Comparison of ENCODE assay signal across 22 cellular contexts in the genomic region with DNA sequence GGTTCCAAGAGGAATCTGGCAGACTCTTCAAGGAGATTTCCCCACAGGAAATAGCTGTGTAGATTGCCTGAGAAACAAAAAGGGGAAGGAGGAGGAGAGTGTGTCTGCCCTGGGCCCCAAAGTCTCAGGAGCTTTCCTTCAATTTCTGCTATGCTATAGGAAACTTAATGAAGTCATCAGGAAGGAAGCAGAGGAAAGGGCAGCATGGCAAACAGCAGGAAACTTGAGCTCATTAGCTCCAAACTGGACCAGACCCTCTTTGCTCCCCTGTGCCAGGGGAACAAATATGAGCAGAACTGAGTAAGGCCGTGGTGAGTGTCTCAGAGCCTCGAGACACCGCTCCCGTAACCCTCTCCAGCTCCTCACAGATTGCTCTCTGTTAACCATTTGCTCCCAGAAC. TPM values are rescaled to one million over a fixed set of nuclear protein-coding genes. Genes with fewer than 3 reads are reported as not detected.
DNase-seq lines count a peak whose midpoint lies in the region; ATAC-seq and TF ChIP-seq lines count a peak whose summit lies in the region.
"Had no signal": no experiment of that assay in that cellular context is flagged by ENCODE, and none has a peak within 500 bp of the region (broad histone marks: within the 10 kb centered on the region; RNA-seq: fewer than 3 reads in every experiment).

No MANE protein-coding gene starts in this region.

- peak overlapping the region; percentile 4 to 80 for H3K4me3 Mint-ChIP-seq in CD14-positive monocyte
- H3K4me3 Mint-ChIP-seq: activated B cell treated with CpG ODN at 0.5 μM for 24 hours; activated naive CD8-positive, alpha-beta T cell; CD4-positive, alpha-beta T cell; neural progenitor cell had no signal

- WGBS in mesodermal cell (ENCODE audit: insufficient coverage in 2 of 2), 2 experiments: 65 to 75% methylated on average over 4 of the region's 4 CpGs

- H3K4me3 ChIP-seq in cardiac fibroblast (replicated peaks in 1 of 2; ENCODE audit: low read depth in 2 of 2, low read length in 2 of 2) (no peak overlapping the region), mesodermal cell (ENCODE audit: extremely low read depth, insufficient read depth, low read length, poor library complexity, severe bottlenecking) (no peak overlapping the region), MG63 (no peak overlapping the region)
- H3K4me3 ChIP-seq: gastrocnemius medialis, neural progenitor cell, thoracic aorta had no signal

- H3K27me3 Mint-ChIP-seq in CD14-positive monocyte (ENCODE audit: low read depth in 3 of 3): peaks cover 1 to 7% (median 6%) of the 10 kb centered on the region in 3 donors
- H3K27me3 Mint-ChIP-seq: activated B cell treated with CpG ODN at 0.5 μM for 24 hours; activated naive CD8-positive, alpha-beta T cell; IgD-negative memory B cell had no signal

- ATAC-seq in HG02884 (IDR thresholded peaks at IDR 0.05; ENCODE audit: unreplicated experiment): no peak
- ATAC-seq: gastrocnemius medialis had no signal

- H3K4me1 Mint-ChIP-seq in CD14-positive monocyte: peaks cover 42% of the 10 kb centered on the region

- peaks cover 0 to 2% (median 0%) of the 10 kb centered on the region in 7 donors for H3K9me3 Mint-ChIP-seq in CD14-positive monocyte
- H3K9me3 Mint-ChIP-seq: activated B cell treated with CpG ODN at 0.5 μM for 24 hours; CD4-positive, alpha-beta T cell; IgD-negative memory B cell; neural progenitor cell had no signal

- no peaks in the 10 kb centered on the region for H3K9me3 ChIP-seq in mesodermal cell (ENCODE audit: control insufficient read depth, low read length)
- no peaks in the 10 kb centered on the region for H3K9me3 ChIP-seq in MG63
- H3K9me3 ChIP-seq: gastrocnemius medialis, thoracic aorta had no signal

- no peak for DNase-seq in CD14-positive monocyte (ENCODE audit: low spot score)
- peak; percentile 60 for DNase-seq in MV-4-11 (lab: John Stamatoyannopoulos, UW)
- DNase-seq in cardiac fibroblast (ENCODE audit: low read depth in 2 of 2): peak; percentile 14 to 78
- DNase-seq in T-helper 2 cell: no peak
- DNase-seq in cerebellar cortex (ENCODE audit: low spot score): no peak
- DNase-seq in MG63: no peak
- DNase-seq: activated B cell treated with CpG ODN at 0.5 μM for 24 hours, DMS53, gastrocnemius medialis, NCI-H1048, NCI-H2081 treated with DMSO at 0.1 percent for 48 hours, NCI-H524, retina, SHP77 treated with DMSO at 0.1 percent for 48 hours had no signal

- H3K36me3 ChIP-seq in mesodermal cell (ENCODE audit: control insufficient read depth, insufficient read depth, low read length) (peaks cover 5% of the 10 kb centered on the region), MG63 (no peaks in the 10 kb centered on the region)
- H3K36me3 ChIP-seq: neural progenitor cell had no signal

- intact Hi-C loops in CD14-positive monocyte (cut with micrococcal nuclease): no loop called here

- no peak for TF ChIP-seq CTCF in CD14-positive monocyte (IDR thresholded peaks at IDR 0.05)
- no peak for TF ChIP-seq CTCF in cardiac fibroblast (IDR thresholded peaks at IDR 0.05; ENCODE audit: low read depth, low read length)

- H3K36me3 Mint-ChIP-seq in CD14-positive monocyte: peaks cover 56 to 74% of the 10 kb centered on the region in 2 donors
- H3K36me3 Mint-ChIP-seq: neural progenitor cell had no signal

- H3K27ac Mint-ChIP-seq in CD14-positive monocyte: peak overlapping the region; percentile 76 to 96 (median 91)
- H3K27ac Mint-ChIP-seq: activated B cell treated with CpG ODN at 0.5 μM for 24 hours; activated naive CD8-positive, alpha-beta T cell; CD4-positive, alpha-beta T cell; neural progenitor cell had no signal

- H3K4me1 ChIP-seq in mesodermal cell (ENCODE audit: control insufficient read depth, insufficient read depth, low read length, poor library complexity, severe bottlenecking): peaks cover 26% of the 10 kb centered on the region

- peak overlapping the region; percentile 57 for H3K27ac ChIP-seq in mesodermal cell (ENCODE audit: low read depth, low read length, severe bottlenecking)
- H3K27ac ChIP-seq: epithelial cell of prostate, gastrocnemius medialis, neural progenitor cell, thoracic aorta had no signal

- H3K27me3 ChIP-seq in MG63: no peaks in the 10 kb centered on the region
- H3K27me3 ChIP-seq: gastrocnemius medialis had no signal

RNA-seq across cellular contexts. Expression of a gene that starts 4.8 kb away (rescaled TPM):
- polyA plus RNA-seq in CD14-positive monocyte: under 1 TPM in 1 of 2 donors, not detected in 1; 0.48 TPM
- 2.9 TPM for polyA plus RNA-seq in mesodermal cell (2013, experiment 1 of 2)
- polyA plus RNA-seq in mesodermal cell (2013, experiment 2 of 2): 2.3 TPM
- not detected in 2 replicates for total RNA-seq in MG63 (2014; rRNA removed; shearing (Covaris generic); ENCODE audit: low replicate concordance)

RNA-seq across cellular contexts. Expression of a gene that starts 30.2 kb away (rescaled TPM):
- 10 to 100 TPM in 1 of 2 donors, 1 to 10 TPM in 1; 6.9 to 15.3 TPM for polyA plus RNA-seq in CD14-positive monocyte
- 88.5 TPM for polyA plus RNA-seq in mesodermal cell (2013, experiment 1 of 2)
- 80.1 TPM for polyA plus RNA-seq in mesodermal cell (2013, experiment 2 of 2)
- 31.3 and 66.7 TPM in 2 replicates for total RNA-seq in MG63 (2014; rRNA removed; shearing (Covaris generic); ENCODE audit: low replicate concordance)

Comparison
In these comparisons a context has a peak if more than half of its experiments do, and no peak if none do; other contexts are left out.
1. DNase-seq: peak in MV-4-11 (single experiment) and cardiac fibroblast (2 of 2); none in CD14-positive monocyte (single experiment), T-helper 2 cell (0 of 5), cerebellar cortex (single experiment) and MG63 (single experiment).